Comparison of ENCODE assay signal across 2 cellular contexts in genomic region chr16:1779741-1780676, GRCh38.
TF ChIP-seq lines count a peak whose summit lies in the region.

No MANE protein-coding gene starts in this region.

TF ChIP-seq in SK-N-SH, 30 proteins besides CTCF, POLR2A, EP300 and RAD21:
- TF ChIP-seq CHD2 (IDR thresholded peaks at IDR 0.05; ENCODE audit: low read length, partially characterized antibody) (peak; percentile 8), ELF1 (IDR thresholded peaks at IDR 0.05) (0 out of 2 replicates have a peak, but pooled peaks have one; percentile 18), RCOR1 (IDR thresholded peaks at IDR 0.05; ENCODE audit: low read length) (no peak)

TF ChIP-seq in SK-N-SH treated with all-trans-retinoic acid at 6 μM for 48 hours, 23 proteins besides CTCF, POLR2A, EP300 and RAD21:
- TF ChIP-seq BACH2 (CRISPR knock-in tag; IDR thresholded peaks at IDR 0.05; ENCODE audit: borderline replicate concordance) (no peak), ZFP30 (CRISPR knock-in tag; IDR thresholded peaks at IDR 0.05) (no peak), TOX (CRISPR knock-in tag; IDR thresholded peaks at IDR 0.05; ENCODE audit: borderline replicate concordance) (no peak), ARNTL (CRISPR knock-in tag; IDR thresholded peaks at IDR 0.05; ENCODE audit: borderline replicate concordance, low read depth) (no peak), GLIS3 (CRISPR knock-in tag; IDR thresholded peaks at IDR 0.05) (no peak), CSDC2 (CRISPR knock-in tag; IDR thresholded peaks at IDR 0.05) (no peak), PPARA (CRISPR knock-in tag; IDR thresholded peaks at IDR 0.05; ENCODE audit: borderline replicate concordance) (no peak), ZNF70 (CRISPR knock-in tag; IDR thresholded peaks at IDR 0.05) (no peak), ZC3H10 (CRISPR knock-in tag; IDR thresholded peaks at IDR 0.05) (no peak), ISL1 (CRISPR knock-in tag; IDR thresholded peaks at IDR 0.05) (no peak), ZNF8 (CRISPR knock-in tag; IDR thresholded peaks at IDR 0.05) (no peak), PATZ1 (CRISPR knock-in tag; IDR thresholded peaks at IDR 0.05; ENCODE audit: borderline replicate concordance) (no peak), CREB5 (CRISPR knock-in tag; IDR thresholded peaks at IDR 0.05; ENCODE audit: low read depth) (no peak), SNAI2 (CRISPR knock-in tag; IDR thresholded peaks at IDR 0.05) (no peak), ZNF565 (CRISPR knock-in tag; conservative IDR thresholded peaks at IDR 0.05; ENCODE audit: low read depth) (no peak), CSRNP3 (CRISPR knock-in tag; IDR thresholded peaks at IDR 0.05) (no peak)
